8 cellular contexts compared by ENCODE assay signal in the genomic region with DNA sequence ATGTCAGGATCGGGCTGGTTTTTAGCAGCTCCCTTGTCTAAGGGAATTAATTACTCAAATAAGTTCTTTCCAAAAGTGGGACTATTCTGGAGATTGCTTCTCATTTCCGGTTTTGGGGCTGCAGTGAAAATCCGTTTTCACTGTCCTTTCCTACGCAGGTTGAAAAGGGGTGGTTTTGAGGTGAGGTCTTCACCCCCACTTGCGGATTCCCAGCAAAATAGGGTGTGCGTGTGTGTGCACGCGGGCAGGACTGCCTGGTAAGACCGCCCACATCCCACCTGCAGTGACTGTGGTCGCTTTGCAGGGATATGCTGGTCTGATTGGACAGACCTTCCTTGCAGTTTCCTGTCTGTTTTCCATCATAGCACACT. TPM values are rescaled to one million over a fixed set of nuclear protein-coding genes. Genes with fewer than 3 reads are reported as not detected.
A peak's percentile ranks its signal among the peaks of the same experiment; 100 is the strongest.
DNase-seq lines count a peak whose midpoint lies in the region; ATAC-seq and TF ChIP-seq lines count a peak whose summit lies in the region.

No MANE protein-coding gene starts in this region.

- no peaks in the 10 kb centered on the region for H3K36me3 ChIP-seq in BLaER1 treated with 17β-estradiol and CSF1 and Interleukin-3, amounts not matched to agents 10 nM and 100 nM
- H3K36me3 ChIP-seq in left ventricle myocardium inferior, result no peaks in the 10 kb centered on the region
- peaks cover 0 to 4% (median 0%) of the 10 kb centered on the region in 6 donors for H3K36me3 ChIP-seq in spleen

- peaks cover 6 to 26% (median 19%) of the 10 kb centered on the region in 10 experiments for H3K4me1 ChIP-seq in BLaER1 treated with 17β-estradiol and CSF1 and Interleukin-3, amounts not matched to agents 10 nM and 100 nM
- H3K4me1 ChIP-seq in left ventricle myocardium inferior (peaks cover 41% of the 10 kb centered on the region), spleen (peaks cover 0 to 31% (median 23%) of the 10 kb centered on the region in 6 donors)

- peak overlapping the region; percentile 83 to 92 (median 88) for H3K9ac ChIP-seq in BLaER1 treated with 17β-estradiol and CSF1 and Interleukin-3, amounts not matched to agents 10 nM and 100 nM

- H3K9me3 ChIP-seq in BLaER1 treated with 17β-estradiol and CSF1 and Interleukin-3, amounts not matched to agents 10 nM and 100 nM (replicated peaks in 1 of 11), result no peaks in the 10 kb centered on the region
- H3K9me3 ChIP-seq in left ventricle myocardium inferior (replicated peaks) (no peaks in the 10 kb centered on the region), spleen (no peaks in the 10 kb centered on the region)

- intact Hi-C loops in left ventricle myocardium inferior (cut with micrococcal nuclease), result no loop called here
- intact Hi-C loops in spleen (cut with DNase I; ENCODE audit: low total_unique reads), result no loop called here

- ATAC-seq in GM21447 (IDR thresholded peaks at IDR 0.05; ENCODE audit: unreplicated experiment) (peak; percentile 21), HG03469 (IDR thresholded peaks at IDR 0.05; ENCODE audit: unreplicated experiment) (no peak)

- TF ChIP-seq POLR2A in spleen (IDR thresholded peaks at IDR 0.05), result no peak

- DNase-seq in NCI-H146 treated with DMSO at 0.1 percent for 48 hours (lab: John Stamatoyannopoulos, UW; ENCODE audit: unreplicated experiment) (peak; percentile 28), left ventricle myocardium inferior (no peak), spleen (peak; percentile 78), NCI-H526 treated with DMSO at 0.1 percent for 48 hours (lab: John Stamatoyannopoulos, UW) (no peak)
- peak; percentile 44 for DNase-seq in activated naive CD4-positive, alpha-beta T cell treated with anti-CD3 and anti-CD28 coated beads, Interleukin-2, amount 50 U/mL, for 16 hours

- peak overlapping the region; percentile 74 to 86 (median 77) for H3K4me3 ChIP-seq in BLaER1 treated with 17β-estradiol and CSF1 and Interleukin-3, amounts not matched to agents 10 nM and 100 nM
- H3K4me3 ChIP-seq in left ventricle myocardium inferior (peak overlapping the region; percentile 77), spleen (peak overlapping the region; percentile 68 to 88 (median 82))

- TF ChIP-seq CTCF in left ventricle myocardium inferior (IDR thresholded peaks at IDR 0.05; ENCODE audit: borderline replicate concordance) (no peak), spleen (IDR thresholded peaks at IDR 0.05 in 8 of 11, conservative IDR thresholded peaks at IDR 0.05 in 3 of 11) (no peak)

- no peaks in the 10 kb centered on the region for H4K20me1 ChIP-seq in BLaER1 treated with 17β-estradiol and CSF1 and Interleukin-3, amounts not matched to agents 10 nM and 100 nM

- peak overlapping the region; percentile 72 to 92 (median 83) for H3K4me2 ChIP-seq in BLaER1 treated with 17β-estradiol and CSF1 and Interleukin-3, amounts not matched to agents 10 nM and 100 nM

- H3K27ac ChIP-seq in BLaER1 treated with 17β-estradiol and CSF1 and Interleukin-3, amounts not matched to agents 10 nM and 100 nM, result peak overlapping the region; percentile 77 to 91 (median 84)
- H3K27ac ChIP-seq in left ventricle myocardium inferior (replicated peaks) (peak overlapping the region; percentile 81), spleen (peak overlapping the region; percentile 71 to 93 (median 88))

- WGBS in spleen, 5 donors, result 32 to 49% (median 41%) methylated on average over 10 of the region's 10 CpGs

- no peaks in the 10 kb centered on the region for H3K27me3 ChIP-seq in BLaER1 treated with 17β-estradiol and CSF1 and Interleukin-3, amounts not matched to agents 10 nM and 100 nM
- H3K27me3 ChIP-seq in left ventricle myocardium inferior (ENCODE audit: low read depth) (no peaks in the 10 kb centered on the region), spleen (replicated peaks in 1 of 7) (no peaks in the 10 kb centered on the region)

RNA-seq across cellular contexts. Expression of gene PLEKHM3, which starts 0.5 kb away (rescaled TPM):
- total RNA-seq in left ventricle myocardium inferior, result 12.9 TPM
- total RNA-seq in spleen, result 10 to 100 TPM; 14.8 to 24.3 (median 18.9) TPM
- 1 to 10 TPM; 2.4 to 2.6 (median 2.4) TPM for polyA plus RNA-seq in spleen

Comparison
In these comparisons a context has a peak if more than half of its experiments do, and no peak if none do; other contexts are left out.
1. DNase-seq: peak in NCI-H146 treated with DMSO at 0.1 percent for 48 hours (single experiment), activated naive CD4-positive, alpha-beta T cell treated with anti-CD3 and anti-CD28 coated beads, Interleukin-2, amount 50 U/mL, for 16 hours (single experiment) and spleen (single experiment); none in left ventricle myocardium inferior (single experiment) and NCI-H526 treated with DMSO at 0.1 percent for 48 hours (single experiment).
2. Peak in every context shown above with its lines, with median percentiles within 50 percentile points of each other: H3K27ac ChIP-seq and H3K4me3 ChIP-seq.